In the genomic region with DNA sequence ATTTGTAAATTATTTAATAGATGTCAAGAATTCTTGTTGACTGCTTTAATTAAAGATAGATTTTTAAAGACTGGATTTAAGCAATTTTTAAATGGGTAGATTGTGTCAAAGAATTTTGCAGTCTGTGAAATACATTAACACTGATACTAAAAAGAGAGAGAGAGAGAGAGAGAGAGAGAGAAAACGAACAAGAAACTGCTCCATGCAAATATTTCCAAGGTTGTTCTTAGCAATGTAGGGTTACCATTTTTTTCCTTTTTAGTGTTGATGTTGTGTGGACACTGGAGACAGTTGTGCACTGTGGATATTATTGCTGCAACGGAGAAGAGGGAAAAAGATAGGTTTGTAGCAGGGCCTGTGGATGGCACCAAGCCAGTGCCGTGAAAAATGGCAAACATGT, we compare ENCODE assay signal across 24 cellular contexts. TPM values are rescaled to one million over a fixed set of nuclear protein-coding genes. Genes with fewer than 3 reads are reported as not detected.
A peak's percentile ranks its signal among the peaks of the same experiment; 100 is the strongest.
DNase-seq lines count a peak whose midpoint lies in the region; ATAC-seq and TF ChIP-seq lines count a peak whose summit lies in the region.
"Had no signal": no experiment of that assay in that cellular context is flagged by ENCODE, and none has a peak within 500 bp of the region (broad histone marks: within the 10 kb centered on the region; RNA-seq: fewer than 3 reads in every experiment).

No MANE protein-coding gene starts in this region.

- H2AFZ ChIP-seq in hepatocyte, result no peak overlapping the region
- H2AFZ ChIP-seq: GM23338 had no signal

- H3K27ac ChIP-seq in hepatocyte, result no peak overlapping the region
- H3K27ac ChIP-seq in tibial artery, result peak overlapping the region; percentile 34 to 48
- H3K27ac ChIP-seq in WERI-Rb-1, result no peak overlapping the region
- H3K27ac ChIP-seq: A549; BLaER1 treated with 17β-estradiol and CSF1 and Interleukin-3, amounts not matched to agents 10 nM and 100 nM had no signal

- H3K4me1 ChIP-seq in hepatocyte (ENCODE audit: insufficient read depth) (peaks cover 17% of the 10 kb centered on the region), tibial artery (peaks cover 0 to 87% (median 19%) of the 10 kb centered on the region in 4 donors)
- H3K4me1 ChIP-seq: A549; BE2C; BLaER1 treated with 17β-estradiol and CSF1 and Interleukin-3, amounts not matched to agents 10 nM and 100 nM had no signal

- no peaks in the 10 kb centered on the region for H3K9me2 ChIP-seq in hepatocyte (replicated peaks; ENCODE audit: insufficient read depth)

- H3K36me3 Mint-ChIP-seq in activated naive CD4-positive, alpha-beta T cell treated with anti-CD3 and anti-CD28 coated beads, Interleukin-2, amount 50 U/mL, for 24 hours, result no peaks in the 10 kb centered on the region
- H3K36me3 Mint-ChIP-seq in activated naive CD4-positive, alpha-beta T cell treated with anti-CD3 and anti-CD28 coated beads, Interleukin-2, amount 50 U/mL, for 72 hours, result no peaks in the 10 kb centered on the region
- no peaks in the 10 kb centered on the region for H3K36me3 Mint-ChIP-seq in HFFc6 (ENCODE audit: low read depth)
- H3K36me3 Mint-ChIP-seq: CD14-positive monocyte; CD8-positive, alpha-beta memory T cell had no signal

- H3K27me3 Mint-ChIP-seq in activated naive CD4-positive, alpha-beta T cell treated with anti-CD3 and anti-CD28 coated beads, Interleukin-2, amount 50 U/mL, for 24 hours, result peaks cover 2% of the 10 kb centered on the region
- H3K27me3 Mint-ChIP-seq in HFFc6 (ENCODE audit: insufficient read depth), result peaks cover 5% of the 10 kb centered on the region

- 48% methylated on average over 3 of the region's 3 CpGs for WGBS in hepatocyte (ENCODE audit: low lambda C conversion rate, missing lambda C conversion rate)

- peak overlapping the region; percentile 38 for H3K27ac Mint-ChIP-seq in activated naive CD4-positive, alpha-beta T cell treated with anti-CD3 and anti-CD28 coated beads, Interleukin-2, amount 50 U/mL, for 24 hours
- no peak overlapping the region for H3K27ac Mint-ChIP-seq in activated naive CD4-positive, alpha-beta T cell treated with anti-CD3 and anti-CD28 coated beads, Interleukin-2, amount 50 U/mL, for 72 hours
- no peak overlapping the region for H3K27ac Mint-ChIP-seq in HFFc6
- H3K27ac Mint-ChIP-seq: CD14-positive monocyte; CD4-positive, alpha-beta T cell; CD8-positive, alpha-beta memory T cell; GM23338; H9 had no signal

- no peak overlapping the region for H3K4me3 Mint-ChIP-seq in activated naive CD4-positive, alpha-beta T cell treated with anti-CD3 and anti-CD28 coated beads, Interleukin-2, amount 50 U/mL, for 24 hours
- peak overlapping the region; percentile 8; the same call in 1 of the 2 replicates for H3K4me3 Mint-ChIP-seq in HFFc6
- H3K4me3 Mint-ChIP-seq: CD14-positive monocyte; CD4-positive, alpha-beta T cell; CD8-positive, alpha-beta memory T cell; GM23338; H9 had no signal

- no peaks in the 10 kb centered on the region for H3K4me1 Mint-ChIP-seq in activated naive CD4-positive, alpha-beta T cell treated with anti-CD3 and anti-CD28 coated beads, Interleukin-2, amount 50 U/mL, for 24 hours
- peaks cover 10% of the 10 kb centered on the region; the same call in 1 of the 2 replicates for H3K4me1 Mint-ChIP-seq in HFFc6 (ENCODE audit: low read depth)
- H3K4me1 Mint-ChIP-seq: CD14-positive monocyte; CD8-positive, alpha-beta memory T cell had no signal

- intact Hi-C loops in tibial artery (cut with DNase I; ENCODE audit: low total_unique reads), result no loop called here

- TF ChIP-seq CTCF in HFFc6 (IDR thresholded peaks at IDR 0.05) (no peak), hepatocyte (IDR thresholded peaks at IDR 0.05; ENCODE audit: poor library complexity) (no peak), tibial artery (IDR thresholded peaks at IDR 0.05) (no peak), WERI-Rb-1 (IDR thresholded peaks at IDR 0.05; ENCODE audit: low read depth, low read length) (no peak)

- no peak for DNase-seq in activated naive CD4-positive, alpha-beta T cell treated with anti-CD3 and anti-CD28 coated beads, Interleukin-2, amount 50 U/mL, for 72 hours (ENCODE audit: low spot score in 2 of 2)
- no peak for DNase-seq in HFFc6
- DNase-seq in hepatocyte (ENCODE audit: low spot score), result no peak
- DNase-seq in tibial artery, result no peak
- no peak for DNase-seq in WERI-Rb-1
- DNase-seq in stimulated activated CD4-positive, alpha-beta T cell treated with anti-CD3 and anti-CD28 coated beads, Interleukin-2, amount 100 ng/mL, for 48 hours, result no peak
- DNase-seq: 8988T; ACHN; AML-193; BE2C; CD4-positive, alpha-beta T cell; CD8-positive, alpha-beta memory T cell; DMS 273 treated with DMSO at 0.1 percent for 48 hours; DMS79; EL; GDM1; H9 had no signal

- no peak for ATAC-seq in activated naive CD4-positive, alpha-beta T cell treated with anti-CD3 and anti-CD28 coated beads, Interleukin-2, amount 50 U/mL, for 72 hours
- ATAC-seq: A549, GM12878, GM23338, HCT116 had no signal

- peaks cover 5% of the 10 kb centered on the region for H3K79me2 ChIP-seq in hepatocyte

- H3K27me3 ChIP-seq in hepatocyte (no peaks in the 10 kb centered on the region), tibial artery (no peaks in the 10 kb centered on the region), WERI-Rb-1 (ENCODE audit: insufficient read depth, low read depth, severe bottlenecking) (no peaks in the 10 kb centered on the region)
- H3K27me3 ChIP-seq: BLaER1 treated with 17β-estradiol and CSF1 and Interleukin-3, amounts not matched to agents 10 nM and 100 nM had no signal

- no peaks in the 10 kb centered on the region for H3K9me3 Mint-ChIP-seq in activated naive CD4-positive, alpha-beta T cell treated with anti-CD3 and anti-CD28 coated beads, Interleukin-2, amount 50 U/mL, for 24 hours
- H3K9me3 Mint-ChIP-seq in activated naive CD4-positive, alpha-beta T cell treated with anti-CD3 and anti-CD28 coated beads, Interleukin-2, amount 50 U/mL, for 72 hours, result no peaks in the 10 kb centered on the region
- no peaks in the 10 kb centered on the region for H3K9me3 Mint-ChIP-seq in HFFc6
- H3K9me3 Mint-ChIP-seq: CD4-positive, alpha-beta T cell; CD8-positive, alpha-beta memory T cell; GM23338 had no signal

- H3K4me3 ChIP-seq in hepatocyte (no peak overlapping the region), tibial artery (no peak overlapping the region), WERI-Rb-1 (ENCODE audit: low read depth, low read length) (no peak overlapping the region)
- H3K4me3 ChIP-seq: A549; BLaER1 treated with 17β-estradiol and CSF1 and Interleukin-3, amounts not matched to agents 10 nM and 100 nM; GM12878; GM23338 had no signal

- H3K9me3 ChIP-seq in hepatocyte (ENCODE audit: low read depth) (no peaks in the 10 kb centered on the region), tibial artery (no peaks in the 10 kb centered on the region), WERI-Rb-1 (ENCODE audit: severe bottlenecking) (no peaks in the 10 kb centered on the region)
- H3K9me3 ChIP-seq: A549; BE2C; BLaER1 treated with 17β-estradiol and CSF1 and Interleukin-3, amounts not matched to agents 10 nM and 100 nM had no signal

- peak overlapping the region; percentile 6 for H3K4me2 ChIP-seq in hepatocyte
- H3K4me2 ChIP-seq: A549; BLaER1 treated with 17β-estradiol and CSF1 and Interleukin-3, amounts not matched to agents 10 nM and 100 nM; GM23338 had no signal

- H4K20me1 ChIP-seq in hepatocyte (ENCODE audit: insufficient read depth, poor library complexity, severe bottlenecking), result no peaks in the 10 kb centered on the region
- H4K20me1 ChIP-seq: BLaER1 treated with 17β-estradiol and CSF1 and Interleukin-3, amounts not matched to agents 10 nM and 100 nM had no signal

- H3K36me3 ChIP-seq in hepatocyte (replicated peaks; ENCODE audit: insufficient read depth, low read depth) (no peaks in the 10 kb centered on the region), tibial artery (no peaks in the 10 kb centered on the region), WERI-Rb-1 (no peaks in the 10 kb centered on the region)
- H3K36me3 ChIP-seq: BE2C; BLaER1 treated with 17β-estradiol and CSF1 and Interleukin-3, amounts not matched to agents 10 nM and 100 nM had no signal

RNA-seq across cellular contexts. Expression of gene PRDM6, which starts 58.1 kb away (rescaled TPM):
- total RNA-seq in activated naive CD4-positive, alpha-beta T cell treated with anti-CD3 and anti-CD28 coated beads, Interleukin-2, amount 50 U/mL, for 72 hours, result not detected
- total RNA-seq in HFFc6 (2021; fragmentation: NEBNext Ultra II Directional; extraction: Animal tissue kit (Norgen Biotek cat#: 25700)), result under 1 TPM; 0.10 to 0.85 (median 0.28) TPM
- total RNA-seq in hepatocyte, result 6.3 and 9.9 TPM in 2 replicates
- 10.9 and 12.7 TPM in 2 replicates for polyA plus RNA-seq in hepatocyte
- total RNA-seq: CD4-positive, alpha-beta T cell; CD8-positive, alpha-beta memory T cell; GM12878 had no signal
- polyA plus RNA-seq: CD14-positive monocyte; CD8-positive, alpha-beta memory T cell; GM12878 had no signal

Comparison
In these comparisons a context has a peak if more than half of its experiments do, and no peak if none do; other contexts are left out.
1. H3K27ac ChIP-seq: peak in tibial artery (2 of 2); none in hepatocyte (single experiment) and WERI-Rb-1 (single experiment).